In genomic region chr7:2152646-2153045, GRCh38 we compare ENCODE assay signal across 25 cellular contexts.
"Had no signal": no experiment of that assay in that cellular context is flagged by ENCODE, and none has a peak within 500 bp of the region (broad histone marks: within the 10 kb centered on the region; RNA-seq: fewer than 3 reads in every experiment).

No MANE protein-coding gene starts in this region.

- ATAC-seq: activated CD4-positive, alpha-beta T cell treated with anti-CD3 and anti-CD28 coated beads for 36 hours; activated T-helper 17 cell treated with anti-CD3 and anti-CD28 coated beads, Interleukin-2, amount 50 U/mL, for 72 hours had no signal

- H3K27ac ChIP-seq: brain microvascular endothelial cell, cardiac muscle cell, KMS-11, Peyer's patch, RWPE1, SK-N-MC, VCaP had no signal

- DNase-seq: activated CD4-positive, alpha-beta memory T cell treated with anti-CD3 and anti-CD28 coated beads, Interleukin-2, amount 10 ng/mL, durations not matched to agents 7 days and 5 days; activated CD4-positive, alpha-beta T cell treated with anti-CD3 and anti-CD28 coated beads for 36 hours; activated CD4-positive, alpha-beta T cell treated with anti-CD3 and anti-CD28 coated beads, Interleukin-2, amount 50 U/mL, for 1 hour; activated gamma-delta T cell; activated naive CD4-positive, alpha-beta T cell treated with anti-CD3 and anti-CD28 coated beads for 36 hours; activated T-cell treated with anti-CD3 and anti-CD28 coated beads for 4 hours; activated T-cell treated with anti-CD3 and anti-CD28 coated beads, Interleukin-2, amount 50 U/mL, for 48 hours; amygdala; brain microvascular endothelial cell; NCI-H1092; NCI-H1417 treated with DMSO at 0.1 percent for 48 hours; NCI-H1694; NCI-H2029; NCI-H2107; NCI-H2171 treated with DMSO at 0.1 percent for 48 hours; NCI-H345; NCI-H510A treated with DMSO at 0.1 percent for 48 hours; Peyer's patch; T-helper 1 cell had no signal

- H3K27me3 ChIP-seq: brain microvascular endothelial cell, cardiac muscle cell, Peyer's patch had no signal

- H3K9ac ChIP-seq: KMS-11 had no signal

- H3K4me3 ChIP-seq: cardiac muscle cell, Peyer's patch, SK-N-MC had no signal

- H3K36me3 ChIP-seq: brain microvascular endothelial cell, cardiac muscle cell had no signal

- H3K9me3 ChIP-seq: Peyer's patch had no signal
